Comparison of ENCODE assay signal across 13 cellular contexts in the genomic region with DNA sequence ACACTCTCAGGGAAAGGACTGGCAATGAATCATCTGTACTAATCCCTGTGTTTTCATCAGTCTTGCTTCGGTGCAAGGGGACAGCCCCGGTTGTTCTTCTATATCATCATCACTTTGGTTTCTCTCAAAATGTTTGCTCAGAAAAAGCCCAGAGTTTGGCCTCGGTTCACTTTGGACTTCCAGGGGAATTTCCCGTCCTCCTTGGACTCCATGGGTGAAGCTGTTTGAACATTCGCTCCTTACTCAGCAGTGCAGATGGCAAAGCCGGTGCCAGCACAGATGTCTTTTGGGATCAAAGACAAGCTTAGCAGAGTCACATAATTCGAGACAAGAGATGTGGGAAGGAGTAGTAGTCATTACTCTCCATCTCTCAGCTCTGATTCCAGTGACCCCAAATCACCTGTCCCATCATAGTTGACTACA.
A peak's percentile ranks its signal among the peaks of the same experiment; 100 is the strongest.
DNase-seq lines count a peak whose midpoint lies in the region; ATAC-seq, FAIRE-seq and TF ChIP-seq lines count a peak whose summit lies in the region.
"Had no signal": no experiment of that assay in that cellular context is flagged by ENCODE, and none has a peak within 500 bp of the region (broad histone marks: within the 10 kb centered on the region; RNA-seq: fewer than 3 reads in every experiment).

No MANE protein-coding gene starts in this region.

- no peak overlapping the region for H3K4ac ChIP-seq in trophoblast cell (ENCODE audit: low read depth, low read length)

- H3K4me3 Mint-ChIP-seq in activated T-cell treated with anti-CD3 and anti-CD28 coated beads, Interleukin-2, amount 50 U/mL, for 4 hours = peak overlapping the region; percentile 72
- H3K4me3 Mint-ChIP-seq: naive thymus-derived CD4-positive, alpha-beta T cell had no signal

- H3K9me3 ChIP-seq in trophoblast cell (ENCODE audit: insufficient read depth, low read depth, low read length) = no peaks in the 10 kb centered on the region
- H3K9me3 ChIP-seq in MM.1S (replicated peaks; ENCODE audit: insufficient read depth, low read length) = no peaks in the 10 kb centered on the region
- H3K9me3 ChIP-seq in kidney (ENCODE audit: control insufficient read depth in 1 of 2, low read length in 2 of 2) = no peaks in the 10 kb centered on the region
- H3K9me3 ChIP-seq: upper lobe of right lung had no signal

- H3K4me1 Mint-ChIP-seq in activated T-cell treated with anti-CD3 and anti-CD28 coated beads, Interleukin-2, amount 50 U/mL, for 4 hours (ENCODE audit: low read depth) = peaks cover 49% of the 10 kb centered on the region

- no peaks in the 10 kb centered on the region for H3K9me2 ChIP-seq in MM.1S (replicated peaks; ENCODE audit: insufficient read depth, low read length)

- no peak overlapping the region for H2BK120ac ChIP-seq in trophoblast cell (ENCODE audit: insufficient read depth, low read length, poor library complexity)

- H2BK12ac ChIP-seq in trophoblast cell (ENCODE audit: low read length) = peak overlapping the region; percentile 70

- H3K9ac ChIP-seq in trophoblast cell (ENCODE audit: low read length) (no peak overlapping the region), MM.1S (ENCODE audit: low read length) (no peak overlapping the region), kidney (ENCODE audit: low read length in 2 of 2) (no peak overlapping the region)

- no peak overlapping the region for H4K91ac ChIP-seq in trophoblast cell (ENCODE audit: low read depth, low read length)

- H2AFZ ChIP-seq in trophoblast cell (ENCODE audit: insufficient read depth, low read length, poor library complexity) (no peak overlapping the region), MM.1S (ENCODE audit: low read length) (no peak overlapping the region)

- H3K27ac ChIP-seq in trophoblast cell (ENCODE audit: low read depth, low read length) (no peak overlapping the region), MM.1S (ENCODE audit: low read length) (no peak overlapping the region), kidney (ENCODE audit: low read depth in 2 of 2, low read length in 2 of 2) (no peak overlapping the region)
- H3K27ac ChIP-seq: dorsolateral prefrontal cortex, upper lobe of right lung had no signal

- no peak overlapping the region for H4K8ac ChIP-seq in trophoblast cell (ENCODE audit: low read depth, low read length)

- H4K20me1 ChIP-seq in MM.1S (ENCODE audit: insufficient read depth, low read length) = no peaks in the 10 kb centered on the region

- H3K36me3 ChIP-seq in trophoblast cell (ENCODE audit: control insufficient read depth in 1 of 2, insufficient read depth in 2 of 2, low read length in 2 of 2) = no peaks in the 10 kb centered on the region
- no peaks in the 10 kb centered on the region for H3K36me3 ChIP-seq in MM.1S (replicated peaks; ENCODE audit: insufficient read depth, low read length)
- no peaks in the 10 kb centered on the region for H3K36me3 ChIP-seq in kidney (ENCODE audit: control insufficient read depth in 1 of 2, insufficient read depth in 2 of 2, low read length in 2 of 2)
- H3K36me3 ChIP-seq: upper lobe of right lung had no signal

- H3K14ac ChIP-seq in trophoblast cell (ENCODE audit: low read length) = no peak overlapping the region

- DNase-seq in activated CD4-positive, alpha-beta T cell treated with anti-CD3 and anti-CD28 coated beads for 48 hours = peak; percentile 52
- no peak for DNase-seq in activated CD4-positive, alpha-beta T cell treated with anti-CD3 and anti-CD28 coated beads, Interleukin-2, amount 50 U/mL, for 1 hour
- DNase-seq in HCEC 1CT = peak; percentile 37
- no peak for DNase-seq in activated T-cell treated with anti-CD3 and anti-CD28 coated beads, Interleukin-2, amount 50 U/mL, for 4 hours
- DNase-seq in trophoblast cell = no peak
- DNase-seq in MM.1S = no peak
- no peak for DNase-seq in kidney
- DNase-seq: SW 1271, upper lobe of right lung had no signal

- no peaks in the 10 kb centered on the region for H3K27me3 Mint-ChIP-seq in activated T-cell treated with anti-CD3 and anti-CD28 coated beads, Interleukin-2, amount 50 U/mL, for 4 hours (ENCODE audit: low read depth)

- H3F3A ChIP-seq in MM.1S (ENCODE audit: insufficient read depth, low read length) = no peaks in the 10 kb centered on the region

- H3K4me2 ChIP-seq in trophoblast cell (ENCODE audit: low read length) (no peak overlapping the region), MM.1S (ENCODE audit: low read depth, low read length) (no peak overlapping the region)

- H3K9me3 Mint-ChIP-seq in activated T-cell treated with anti-CD3 and anti-CD28 coated beads, Interleukin-2, amount 50 U/mL, for 4 hours = no peaks in the 10 kb centered on the region

- H3K27me3 ChIP-seq in trophoblast cell (ENCODE audit: insufficient read depth, low read length) (no peaks in the 10 kb centered on the region), MM.1S (replicated peaks; ENCODE audit: insufficient read depth, low read length) (no peaks in the 10 kb centered on the region)
- H3K27me3 ChIP-seq: upper lobe of right lung had no signal

- no peak for FAIRE-seq in kidney (lab: Jason Lieb, UNC)
- FAIRE-seq: A204.1 had no signal

- H2BK5ac ChIP-seq in trophoblast cell (ENCODE audit: low read depth, low read length, poor library complexity) = no peak overlapping the region

- H3K23ac ChIP-seq in trophoblast cell (ENCODE audit: low read length) = no peak overlapping the region

- no peak overlapping the region for H3K4me3 ChIP-seq in trophoblast cell (ENCODE audit: low read depth, low read length)
- no peak overlapping the region for H3K4me3 ChIP-seq in MM.1S (ENCODE audit: low read length)
- no peak overlapping the region for H3K4me3 ChIP-seq in kidney (ENCODE audit: low read length in 2 of 2)
- H3K4me3 ChIP-seq: dorsolateral prefrontal cortex, upper lobe of right lung had no signal

- no CpG with 5 or more reads among the region's 7 CpGs for WGBS in trophoblast cell (ENCODE audit: extremely low coverage, insufficient coverage, insufficient read length)

- H3K4me1 ChIP-seq in trophoblast cell (ENCODE audit: control insufficient read depth in 1 of 2, insufficient read depth in 2 of 2, low read length in 2 of 2) (peaks cover 0 to 8% of the 10 kb centered on the region in 2 experiments), MM.1S (ENCODE audit: low read length) (no peaks in the 10 kb centered on the region), kidney (ENCODE audit: control insufficient read depth in 1 of 2, insufficient read depth in 1 of 2, low read depth in 1 of 2, low read length in 2 of 2) (no peaks in the 10 kb centered on the region)
- H3K4me1 ChIP-seq: upper lobe of right lung had no signal

- no peak for TF ChIP-seq CTCF in MM.1S (IDR thresholded peaks at IDR 0.05; ENCODE audit: low read length)
- no peak for TF ChIP-seq CTCF in kidney (IDR thresholded peaks at IDR 0.05; ENCODE audit: borderline replicate concordance, extremely low read depth, insufficient read depth)

- H3K36me3 Mint-ChIP-seq in activated T-cell treated with anti-CD3 and anti-CD28 coated beads, Interleukin-2, amount 50 U/mL, for 4 hours (ENCODE audit: insufficient read depth) = no peaks in the 10 kb centered on the region

- H3K79me2 ChIP-seq in trophoblast cell (ENCODE audit: control insufficient read depth, insufficient read depth, low read length, poor library complexity) (no peaks in the 10 kb centered on the region), MM.1S (ENCODE audit: low read length) (no peaks in the 10 kb centered on the region)

- peak; percentile 70 to 80 for ATAC-seq in activated T-cell treated with anti-CD3 and anti-CD28 coated beads, Interleukin-2, amount 50 U/mL, for 4 hours
- no peak for ATAC-seq in GM21737 (IDR thresholded peaks at IDR 0.05; ENCODE audit: unreplicated experiment)
- ATAC-seq: naive thymus-derived CD4-positive, alpha-beta T cell; upper lobe of right lung had no signal

- intact Hi-C loops in kidney (cut with DNase I) = no loop called here

- H3K18ac ChIP-seq in trophoblast cell (ENCODE audit: low read length) = no peak overlapping the region

- no peak overlapping the region for H4K12ac ChIP-seq in trophoblast cell (ENCODE audit: low read depth, low read length)

- no peak overlapping the region for H2AK5ac ChIP-seq in trophoblast cell (ENCODE audit: low read length)

- H3K79me1 ChIP-seq in trophoblast cell (ENCODE audit: low read length) = peaks cover 2% of the 10 kb centered on the region

Comparison
In these comparisons a context has a peak if more than half of its experiments do, and no peak if none do; other contexts are left out.
1. DNase-seq: peak in activated CD4-positive, alpha-beta T cell treated with anti-CD3 and anti-CD28 coated beads for 48 hours (single experiment) and HCEC 1CT (single experiment); none in activated CD4-positive, alpha-beta T cell treated with anti-CD3 and anti-CD28 coated beads, Interleukin-2, amount 50 U/mL, for 1 hour (single experiment), activated T-cell treated with anti-CD3 and anti-CD28 coated beads, Interleukin-2, amount 50 U/mL, for 4 hours (single experiment), trophoblast cell (0 of 2), MM.1S (single experiment) and kidney (single experiment).